20 cellular contexts compared by ENCODE assay signal in genomic region chr11:36191941-36192340, GRCh38.
"Had no signal": no experiment of that assay in that cellular context is flagged by ENCODE, and none has a peak within 500 bp of the region (broad histone marks: within the 10 kb centered on the region; RNA-seq: fewer than 3 reads in every experiment).

No MANE protein-coding gene starts in this region.

- ATAC-seq: activated T-cell treated with anti-CD3 and anti-CD28 coated beads, Interleukin-2, amount 50 U/mL, for 4 hours; PC-3; SK-N-SH treated with all-trans-retinoic acid at 6 μM for 48 hours had no signal

- H3K4me3 ChIP-seq: breast epithelium, SJSA1 had no signal

- DNase-seq: activated CD4-positive, alpha-beta memory T cell treated with anti-CD3 and anti-CD28 coated beads for 36 hours; activated CD4-positive, alpha-beta T cell treated with anti-CD3 and anti-CD28 coated beads, Interleukin-2, amount 10 ng/mL, durations not matched to agents 7 days and 5 days; activated CD4-positive, CD25-positive, alpha-beta regulatory T cell; activated CD8-positive, alpha-beta memory T cell treated with anti-CD3 and anti-CD28 coated beads for 24 hours; activated effector memory CD4-positive, alpha-beta T cell treated with anti-CD3 and anti-CD28 coated beads, Interleukin-2, amount 50 U/mL, for 16 hours; activated naive CD4-positive, alpha-beta T cell treated with anti-CD3 and anti-CD28 coated beads for 36 hours; activated T-cell treated with anti-CD3 and anti-CD28 coated beads, Interleukin-2, amount 50 U/mL, for 4 hours; caudate nucleus; Kasumi-1; NCI-H1105 treated with DMSO at 0.1 percent for 48 hours; NCI-H1436 treated with DMSO at 0.1 percent for 48 hours; NCI-H187 treated with DMSO at 0.1 percent for 48 hours; NCI-H510A treated with DMSO at 0.1 percent for 48 hours; NCI-H69; PC-3; SHP77; SW 1271 had no signal
